ENCODE assay signal across 8 cellular contexts in genomic region chr3:71583569-71584215, GRCh38. TPM values are rescaled to one million over a fixed set of nuclear protein-coding genes. Genes with fewer than 3 reads are reported as not detected.
DNase-seq lines count a peak whose midpoint lies in the region; ATAC-seq and TF ChIP-seq lines count a peak whose summit lies in the region.

Gene FOXP1, minus strand, starts transcription at chr3:71583728. Its CDS starts 385,347 bp downstream, at chr3:71198381.

- H3K4me1 Mint-ChIP-seq in activated CD8-positive, alpha-beta T cell treated with anti-CD3 and anti-CD28 coated beads for 36 hours (ENCODE audit: low read depth) = peaks cover 59% of the 10 kb centered on the region

- CTCF ChIA-PET in activated CD8-positive, alpha-beta T cell treated with anti-CD3 and anti-CD28 coated beads for 36 hours (lab: Charles Lee) = interaction anchor here (1.1 kb wide), 1 partner anchor 218 kb away, joined by 3 read pairs; no protein-coding TSS in a partner anchor

- peak within 1 kb of the TSS; percentile 95 for H3K27ac ChIP-seq in ectodermal cell (ENCODE audit: insufficient read depth, low read depth, low read length, poor library complexity, severe bottlenecking)

- TF ChIP-seq CTCF in activated CD8-positive, alpha-beta T cell treated with anti-CD3 and anti-CD28 coated beads for 36 hours (IDR thresholded peaks at IDR 0.05) = no peak
- TF ChIP-seq CTCF in lower leg skin (IDR thresholded peaks at IDR 0.05) = no peak

- POLR2A ChIA-PET in activated CD8-positive, alpha-beta T cell treated with anti-CD3 and anti-CD28 coated beads for 36 hours (lab: Charles Lee) = interaction anchor here (0.6 to 4.8 kb wide), 21 partner anchors 25 to 522 kb away, joined by 3 to 74 read pairs (median 6); no protein-coding TSS in a partner anchor

- no peaks in the 10 kb centered on the region for H3K36me3 ChIP-seq in ectodermal cell (ENCODE audit: control insufficient read depth, insufficient read depth, low read length)

- peaks cover 28% of the 10 kb centered on the region for H3K27me3 ChIP-seq in ectodermal cell (ENCODE audit: control insufficient read depth, insufficient read depth, low read length, poor library complexity, severe bottlenecking)

- no peak for TF ChIP-seq POLR2A in lower leg skin (IDR thresholded peaks at IDR 0.05)

- H3K9me3 Mint-ChIP-seq in activated CD8-positive, alpha-beta T cell treated with anti-CD3 and anti-CD28 coated beads for 36 hours = no peaks in the 10 kb centered on the region

- peak; percentile 36 for ATAC-seq in HG02623 (IDR thresholded peaks at IDR 0.05; ENCODE audit: unreplicated experiment)
- ATAC-seq in activated CD8-positive, alpha-beta T cell treated with anti-CD3 and anti-CD28 coated beads for 36 hours = peak; percentile 56
- no peak for ATAC-seq in HG02870 (IDR thresholded peaks at IDR 0.05; ENCODE audit: unreplicated experiment)

- no peaks in the 10 kb centered on the region for H3K27me3 Mint-ChIP-seq in activated CD8-positive, alpha-beta T cell treated with anti-CD3 and anti-CD28 coated beads for 36 hours

- intact Hi-C loops in activated CD8-positive, alpha-beta T cell treated with anti-CD3 and anti-CD28 coated beads for 36 hours (cut with micrococcal nuclease) = loop anchor here (2.0 to 10.0 kb wide), 7 partner anchors 131 to 579 kb away; no protein-coding TSS in a partner anchor
- intact Hi-C loops in lower leg skin (cut with DNase I; ENCODE audit: low total_unique reads) = loop anchor here (10.0 kb wide), 2 partner anchors 519 to 1029 kb away; no protein-coding TSS in a partner anchor

- peak within 1 kb of the TSS; percentile 72 for H3K4me3 ChIP-seq in ectodermal cell (ENCODE audit: insufficient read depth, low read depth, low read length)
- H3K4me3 ChIP-seq in lower leg skin (ENCODE audit: low read depth, poor library complexity, severe bottlenecking) = peak within 1 kb of the TSS; percentile 77

- H3K4me1 ChIP-seq in ectodermal cell (ENCODE audit: control insufficient read depth, insufficient read depth, low read length) = peaks cover 25% of the 10 kb centered on the region

- peaks cover 15% of the 10 kb centered on the region for H3K36me3 Mint-ChIP-seq in activated CD8-positive, alpha-beta T cell treated with anti-CD3 and anti-CD28 coated beads for 36 hours (ENCODE audit: low read depth)

- peak within 1 kb of the TSS; percentile 84 for H3K4me3 Mint-ChIP-seq in activated CD8-positive, alpha-beta T cell treated with anti-CD3 and anti-CD28 coated beads for 36 hours

- peak within 1 kb of the TSS; percentile 99 for H3K27ac Mint-ChIP-seq in activated CD8-positive, alpha-beta T cell treated with anti-CD3 and anti-CD28 coated beads for 36 hours

- WGBS in ectodermal cell, 2 experiments = 0% methylated on average over 55 to 64 of the region's 70 CpGs
- 0% methylated on average over 31 to 57 of the region's 70 CpGs for WGBS in lower leg skin, 2 donors

- H3K9me3 ChIP-seq in ectodermal cell (ENCODE audit: control insufficient read depth, low read length) = no peaks in the 10 kb centered on the region

- DNase-seq in D341Med (ENCODE audit: low spot score) (peak; percentile 85), NCI-H748 treated with DMSO at 0.1 percent for 48 hours (lab: John Stamatoyannopoulos, UW) (peak; percentile 30), lower leg skin (ENCODE audit: low spot score in 2 of 2) (peak; percentile 61 to 93)
- peak; percentile 79 for DNase-seq in activated CD8-positive, alpha-beta T cell treated with anti-CD3 and anti-CD28 coated beads for 36 hours
- peak; percentile 51 to 62 for DNase-seq in stimulated activated CD4-positive, alpha-beta T cell treated with anti-CD3 and anti-CD28 coated beads, Interleukin-2, amount 100 ng/mL, for 48 hours

RNA-seq across cellular contexts. Expression of gene FOXP1, which starts in this region (rescaled TPM):
- 100 to 1,000 TPM; 145 to 153 TPM for total RNA-seq in activated CD8-positive, alpha-beta T cell treated with anti-CD3 and anti-CD28 coated beads for 36 hours
- polyA plus RNA-seq in ectodermal cell (2013, experiment 1 of 4) = 19.2 TPM
- polyA plus RNA-seq in ectodermal cell (2013, experiment 2 of 4) = 20.7 TPM
- 17.0 TPM for polyA plus RNA-seq in ectodermal cell (2013, experiment 3 of 4)
- 16.7 TPM for polyA plus RNA-seq in ectodermal cell (2013, experiment 4 of 4)
- total RNA-seq in lower leg skin = 10 to 100 TPM; 46.6 to 66.6 (median 55.2) TPM

Comparison
In these comparisons a context has a peak if more than half of its experiments do, and no peak if none do; other contexts are left out.
1. DNase-seq: peak in every context shown above with its lines; median percentile 85 in D341Med; 79 in activated CD8-positive, alpha-beta T cell treated with anti-CD3 and anti-CD28 coated beads for 36 hours; 77 in lower leg skin; 56 in stimulated activated CD4-positive, alpha-beta T cell treated with anti-CD3 and anti-CD28 coated beads, Interleukin-2, amount 100 ng/mL, for 48 hours; 30 in NCI-H748 treated with DMSO at 0.1 percent for 48 hours.